In the genomic region with DNA sequence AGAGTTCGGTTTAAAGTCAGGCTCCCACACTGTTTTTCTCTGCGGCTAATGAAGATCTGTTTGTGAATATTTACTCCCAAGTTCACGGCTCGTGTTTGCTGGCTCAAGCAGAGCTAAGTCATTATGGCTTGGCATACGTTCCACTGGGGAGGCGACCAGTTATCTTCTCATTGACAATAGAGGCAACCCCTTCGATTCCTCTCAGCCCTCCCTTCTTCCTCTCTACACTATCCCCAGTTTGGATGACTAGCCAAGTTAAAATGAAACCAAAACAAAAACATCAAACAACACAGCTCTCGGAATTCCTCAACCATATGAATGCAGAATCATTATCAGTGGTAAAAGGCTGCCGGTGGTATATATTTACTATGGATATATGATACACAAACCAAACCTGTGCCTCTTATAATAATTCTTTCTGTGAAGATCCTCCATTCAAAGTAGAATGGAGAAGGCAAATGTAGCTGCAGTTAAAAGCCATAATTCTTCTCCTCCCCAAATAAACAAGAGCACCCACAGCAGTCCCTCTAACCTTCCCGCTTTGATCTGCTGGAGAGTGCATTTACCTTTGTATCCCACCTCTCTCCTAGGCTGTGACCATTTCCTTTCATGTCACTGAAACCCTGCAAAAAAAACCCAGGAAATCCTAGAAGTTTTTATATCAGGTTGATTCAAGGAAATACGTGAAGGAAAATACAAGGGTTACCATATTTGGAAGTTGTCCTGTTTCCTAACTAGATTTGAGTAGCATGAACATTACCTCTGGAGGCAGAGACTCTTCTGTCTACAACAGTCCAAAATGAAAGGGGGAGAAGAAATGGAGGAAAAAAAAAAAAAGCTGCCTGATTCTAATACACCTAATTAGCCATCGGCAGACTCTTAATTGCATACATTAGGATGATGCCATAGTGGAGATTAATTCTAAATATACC, we compare ENCODE assay signal across 8 cellular contexts.
DNase-seq lines count a peak whose midpoint lies in the region; ATAC-seq and TF ChIP-seq lines count a peak whose summit lies in the region.

No MANE protein-coding gene starts in this region.

- peak overlapping the region; percentile 65 for H3K4me3 Mint-ChIP-seq in T-helper 2 cell treated with Interferon-gamma antibody and Interleukin-4, amounts not matched to agents 5 μg/mL and 100 μg/mL, for 36 hours
- no peak overlapping the region for H3K4me3 Mint-ChIP-seq in T-helper 17 cell

- intact Hi-C loops in sciatic nerve (cut with DNase I): no loop called here

- ATAC-seq in HG03045 (IDR thresholded peaks at IDR 0.05; ENCODE audit: unreplicated experiment): peak; percentile 61
- ATAC-seq in sciatic nerve: peak; percentile 61
- ATAC-seq in HG03460 (IDR thresholded peaks at IDR 0.05; ENCODE audit: unreplicated experiment): no peak
- ATAC-seq in T-helper 17 cell: no peak

- H3K9me3 Mint-ChIP-seq in T-helper 2 cell treated with Interferon-gamma antibody and Interleukin-4, amounts not matched to agents 5 μg/mL and 100 μg/mL, for 36 hours: no peaks in the 10 kb centered on the region

- H3K4me1 Mint-ChIP-seq in T-helper 2 cell treated with Interferon-gamma antibody and Interleukin-4, amounts not matched to agents 5 μg/mL and 100 μg/mL, for 36 hours (ENCODE audit: low read depth): no peaks in the 10 kb centered on the region
- no peaks in the 10 kb centered on the region for H3K4me1 Mint-ChIP-seq in T-helper 17 cell

- peak overlapping the region; percentile 59 for H3K4me3 ChIP-seq in fibroblast of the aortic adventitia (ENCODE audit: low read depth, low read length)

- H3K36me3 Mint-ChIP-seq in T-helper 2 cell treated with Interferon-gamma antibody and Interleukin-4, amounts not matched to agents 5 μg/mL and 100 μg/mL, for 36 hours (ENCODE audit: low read depth): no peaks in the 10 kb centered on the region
- H3K36me3 Mint-ChIP-seq in T-helper 17 cell (ENCODE audit: low read depth): no peaks in the 10 kb centered on the region

- H3K9me3 ChIP-seq in T-helper 17 cell (ENCODE audit: control insufficient read depth, low read length, poor library complexity, severe bottlenecking): no peaks in the 10 kb centered on the region

- H3K27ac Mint-ChIP-seq in T-helper 2 cell treated with Interferon-gamma antibody and Interleukin-4, amounts not matched to agents 5 μg/mL and 100 μg/mL, for 36 hours: no peak overlapping the region
- no peak overlapping the region for H3K27ac Mint-ChIP-seq in T-helper 17 cell

- TF ChIP-seq CTCF in fibroblast of the aortic adventitia (IDR thresholded peaks at IDR 0.05; ENCODE audit: insufficient read depth, low read length): no peak

- H3K27me3 Mint-ChIP-seq in T-helper 2 cell treated with Interferon-gamma antibody and Interleukin-4, amounts not matched to agents 5 μg/mL and 100 μg/mL, for 36 hours (ENCODE audit: low read depth): no peaks in the 10 kb centered on the region
- no peaks in the 10 kb centered on the region for H3K27me3 Mint-ChIP-seq in T-helper 17 cell

- no peak for DNase-seq in T-helper 2 cell treated with Interferon-gamma antibody and Interleukin-4, amounts not matched to agents 5 μg/mL and 100 μg/mL, for 36 hours (ENCODE audit: low spot score)
- DNase-seq in T-helper 2 cell (no peak), OCI-M1 (lab: John Stamatoyannopoulos, UW) (peak; percentile 95), fibroblast of the aortic adventitia (ENCODE audit: low read depth) (peak; percentile 34), sciatic nerve (ENCODE audit: low spot score) (no peak), T-helper 17 cell (no peak)

Comparison
In these comparisons a context has a peak if more than half of its experiments do, and no peak if none do; other contexts are left out.
1. DNase-seq: peak in OCI-M1 (single experiment) and fibroblast of the aortic adventitia (single experiment); none in T-helper 2 cell treated with Interferon-gamma antibody and Interleukin-4, amounts not matched to agents 5 μg/mL and 100 μg/mL, for 36 hours (single experiment), T-helper 2 cell (0 of 5), sciatic nerve (single experiment) and T-helper 17 cell (0 of 3).
2. ATAC-seq: peak in HG03045 (single experiment) and sciatic nerve (single experiment); none in HG03460 (single experiment) and T-helper 17 cell (single experiment).